In the genomic region with DNA sequence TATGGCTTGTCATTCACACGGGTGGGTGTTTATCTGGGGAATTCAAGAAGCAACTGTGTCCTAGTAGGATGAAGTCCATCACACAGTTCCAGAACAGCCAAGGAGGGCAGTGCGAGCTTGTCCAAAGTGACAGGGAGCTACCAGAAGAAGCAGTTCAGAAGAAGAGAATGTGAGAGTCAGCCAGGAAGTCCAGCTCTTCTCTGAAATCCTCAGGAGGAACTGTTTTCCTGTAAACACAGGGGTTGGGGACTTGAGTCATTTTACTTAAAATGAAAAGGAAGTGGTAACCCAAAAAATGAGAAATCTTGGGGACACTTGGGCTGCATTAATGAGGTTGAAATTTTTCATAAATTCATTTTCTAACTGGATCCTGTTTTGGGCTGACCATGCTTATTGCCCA, we compare ENCODE assay signal across 23 cellular contexts. TPM values are rescaled to one million over a fixed set of nuclear protein-coding genes. Genes with fewer than 3 reads are reported as not detected.
DNase-seq lines count a peak whose midpoint lies in the region; ATAC-seq and TF ChIP-seq lines count a peak whose summit lies in the region.
"Had no signal": no experiment of that assay in that cellular context is flagged by ENCODE, and none has a peak within 500 bp of the region (broad histone marks: within the 10 kb centered on the region; RNA-seq: fewer than 3 reads in every experiment).

No MANE protein-coding gene starts in this region.

- H3K27ac ChIP-seq in HL-60 (replicated peaks), result peak overlapping the region; percentile 45
- peak overlapping the region in 7 of 8 donors; percentile 51 to 86 (median 76) for H3K27ac ChIP-seq in spleen
- H3K27ac ChIP-seq: KMS-11, right atrium auricular region, SK-N-MC, tibial artery had no signal

- H3K27me3 ChIP-seq in HL-60 (ENCODE audit: insufficient read depth, poor library complexity, severe bottlenecking), result no peaks in the 10 kb centered on the region
- H3K27me3 ChIP-seq in spleen (replicated peaks in 1 of 7), result no peaks in the 10 kb centered on the region
- H3K27me3 ChIP-seq: body of pancreas, right atrium auricular region, tibial artery had no signal

- H3K27me3 Mint-ChIP-seq in activated naive CD8-positive, alpha-beta T cell treated with anti-CD3 and anti-CD28 coated beads for 36 hours, result no peaks in the 10 kb centered on the region
- no peaks in the 10 kb centered on the region for H3K27me3 Mint-ChIP-seq in activated naive CD8-positive, alpha-beta T cell treated with anti-CD3 and anti-CD28 coated beads, Interleukin-2, amount 50 U/mL, for 24 hours
- no peaks in the 10 kb centered on the region for H3K27me3 Mint-ChIP-seq in activated T-helper 1 cell treated with anti-CD3 and anti-CD28 coated beads, Interleukin-12 subunit alpha, Interleukin-12 subunit beta, Interleukin-2, Interleukin-4 antibody, amounts not matched to agents 30 ng/mL and 10 ng/mL and 1 ng/mL, durations not matched to agents 14 hours and 24 hours and 36 hours (ENCODE audit: insufficient read depth)

- no peak overlapping the region for H3K4me3 Mint-ChIP-seq in activated naive CD8-positive, alpha-beta T cell treated with anti-CD3 and anti-CD28 coated beads for 36 hours
- H3K4me3 Mint-ChIP-seq in activated naive CD8-positive, alpha-beta T cell treated with anti-CD3 and anti-CD28 coated beads, Interleukin-2, amount 50 U/mL, for 24 hours, result no peak overlapping the region
- H3K4me3 Mint-ChIP-seq in activated T-helper 1 cell treated with anti-CD3 and anti-CD28 coated beads, Interleukin-12 subunit alpha, Interleukin-12 subunit beta, Interleukin-2, Interleukin-4 antibody, amounts not matched to agents 30 ng/mL and 10 ng/mL and 1 ng/mL, durations not matched to agents 14 hours and 24 hours and 36 hours, result peak overlapping the region; percentile 11
- H3K4me3 Mint-ChIP-seq: activated T-cell treated with anti-CD3 and anti-CD28 coated beads, Interleukin-2, amount 50 U/mL, for 4 hours had no signal

- H3K9me3 ChIP-seq in spleen, result peaks cover 0 to 75% (median 46%) of the 10 kb centered on the region in 8 donors
- H3K9me3 ChIP-seq: body of pancreas, mucosa of descending colon, right atrium auricular region, tibial artery had no signal

- no peak for TF ChIP-seq POLR2A in spleen (IDR thresholded peaks at IDR 0.05)

- ATAC-seq in activated naive CD8-positive, alpha-beta T cell treated with anti-CD3 and anti-CD28 coated beads, Interleukin-2, amount 50 U/mL, for 24 hours, result no peak
- no peak for ATAC-seq in HG03045 (IDR thresholded peaks at IDR 0.05; ENCODE audit: unreplicated experiment)
- no peak for ATAC-seq in HG02610 (IDR thresholded peaks at IDR 0.05; ENCODE audit: unreplicated experiment)
- ATAC-seq: activated naive CD4-positive, alpha-beta T cell treated with anti-CD3 and anti-CD28 coated beads, Interleukin-2, amount 50 U/mL, for 72 hours; activated T-cell treated with anti-CD3 and anti-CD28 coated beads, Interleukin-2, amount 50 U/mL, for 4 hours; body of pancreas; mucosa of descending colon had no signal

- peaks cover 4% of the 10 kb centered on the region for H3K4me1 Mint-ChIP-seq in activated naive CD8-positive, alpha-beta T cell treated with anti-CD3 and anti-CD28 coated beads for 36 hours
- H3K4me1 Mint-ChIP-seq in activated naive CD8-positive, alpha-beta T cell treated with anti-CD3 and anti-CD28 coated beads, Interleukin-2, amount 50 U/mL, for 24 hours, result peaks cover 5% of the 10 kb centered on the region
- peaks cover 24% of the 10 kb centered on the region for H3K4me1 Mint-ChIP-seq in activated T-helper 1 cell treated with anti-CD3 and anti-CD28 coated beads, Interleukin-12 subunit alpha, Interleukin-12 subunit beta, Interleukin-2, Interleukin-4 antibody, amounts not matched to agents 30 ng/mL and 10 ng/mL and 1 ng/mL, durations not matched to agents 14 hours and 24 hours and 36 hours (ENCODE audit: low read depth)

- DNase-seq in activated naive CD8-positive, alpha-beta T cell treated with anti-CD3 and anti-CD28 coated beads for 36 hours, result no peak
- DNase-seq in activated naive CD8-positive, alpha-beta T cell treated with anti-CD3 and anti-CD28 coated beads, Interleukin-2, amount 50 U/mL, for 24 hours, result no peak
- peak; percentile 31 to 63 for DNase-seq in HL-60 (ENCODE audit: low read depth in 1 of 2, low spot score in 1 of 2)
- no peak for DNase-seq in activated T-helper 1 cell treated with anti-CD3 and anti-CD28 coated beads, Interleukin-12 subunit alpha, Interleukin-12 subunit beta, Interleukin-2, Interleukin-4 antibody, amounts not matched to agents 30 ng/mL and 10 ng/mL and 1 ng/mL, durations not matched to agents 14 hours and 24 hours and 36 hours (ENCODE audit: low spot score)
- DNase-seq in spleen, result no peak
- no peak for DNase-seq in GOT3 (lab: John Stamatoyannopoulos, UW)
- DNase-seq: activated T-cell treated with anti-CD3 and anti-CD28 coated beads, Interleukin-2, amount 50 U/mL, for 4 hours; body of pancreas; EL; glutamatergic neuron; mucosa of descending colon; NCI-H526; occipital lobe; stimulated activated CD4-positive, alpha-beta T cell treated with anti-CD3 and anti-CD28 coated beads, Interleukin-15, amount 100 ng/mL, for 24 hours; tibial artery had no signal

- H3K4me3 ChIP-seq in HL-60 (replicated peaks; ENCODE audit: insufficient read depth, low read length), result no peak overlapping the region
- peak overlapping the region in 1 of 8 donors; percentile 29 for H3K4me3 ChIP-seq in spleen
- H3K4me3 ChIP-seq: body of pancreas, mucosa of descending colon, right atrium auricular region, SK-N-MC, tibial artery had no signal

- H3K36me3 ChIP-seq in spleen, result peaks cover 0 to 16% (median under 1%) of the 10 kb centered on the region in 6 donors
- H3K36me3 ChIP-seq: right atrium auricular region had no signal

- H3K4me1 ChIP-seq in spleen, result peaks cover 0 to 52% (median 6%) of the 10 kb centered on the region in 6 donors
- H3K4me1 ChIP-seq: right atrium auricular region, tibial artery had no signal

- peaks cover 15% of the 10 kb centered on the region for H3K9me3 Mint-ChIP-seq in activated naive CD8-positive, alpha-beta T cell treated with anti-CD3 and anti-CD28 coated beads for 36 hours
- H3K9me3 Mint-ChIP-seq in activated naive CD8-positive, alpha-beta T cell treated with anti-CD3 and anti-CD28 coated beads, Interleukin-2, amount 50 U/mL, for 24 hours, result peaks cover 24% of the 10 kb centered on the region
- peaks cover 62% of the 10 kb centered on the region for H3K9me3 Mint-ChIP-seq in activated T-helper 1 cell treated with anti-CD3 and anti-CD28 coated beads, Interleukin-12 subunit alpha, Interleukin-12 subunit beta, Interleukin-2, Interleukin-4 antibody, amounts not matched to agents 30 ng/mL and 10 ng/mL and 1 ng/mL, durations not matched to agents 14 hours and 24 hours and 36 hours

- WGBS in spleen, 5 donors, result 30 to 63% (median 44%) methylated on average over 2 of the region's 2 CpGs

- peaks cover 4% of the 10 kb centered on the region for H3K36me3 Mint-ChIP-seq in activated naive CD8-positive, alpha-beta T cell treated with anti-CD3 and anti-CD28 coated beads for 36 hours
- peaks cover 10% of the 10 kb centered on the region for H3K36me3 Mint-ChIP-seq in activated naive CD8-positive, alpha-beta T cell treated with anti-CD3 and anti-CD28 coated beads, Interleukin-2, amount 50 U/mL, for 24 hours (ENCODE audit: low read depth)
- H3K36me3 Mint-ChIP-seq in activated T-helper 1 cell treated with anti-CD3 and anti-CD28 coated beads, Interleukin-12 subunit alpha, Interleukin-12 subunit beta, Interleukin-2, Interleukin-4 antibody, amounts not matched to agents 30 ng/mL and 10 ng/mL and 1 ng/mL, durations not matched to agents 14 hours and 24 hours and 36 hours (ENCODE audit: low read depth), result peaks cover 44% of the 10 kb centered on the region

- TF ChIP-seq CTCF in HL-60 (IDR thresholded peaks at IDR 0.05; ENCODE audit: insufficient read depth, low read length) (no peak), spleen (IDR thresholded peaks at IDR 0.05 in 8 of 11, conservative IDR thresholded peaks at IDR 0.05 in 3 of 11) (peak in 1 of 11 experiments; percentile 13)

- H3K27ac Mint-ChIP-seq in activated naive CD8-positive, alpha-beta T cell treated with anti-CD3 and anti-CD28 coated beads for 36 hours, result peak overlapping the region; percentile 43
- H3K27ac Mint-ChIP-seq in activated naive CD8-positive, alpha-beta T cell treated with anti-CD3 and anti-CD28 coated beads, Interleukin-2, amount 50 U/mL, for 24 hours, result no peak overlapping the region
- peak overlapping the region; percentile 82 for H3K27ac Mint-ChIP-seq in activated T-helper 1 cell treated with anti-CD3 and anti-CD28 coated beads, Interleukin-12 subunit alpha, Interleukin-12 subunit beta, Interleukin-2, Interleukin-4 antibody, amounts not matched to agents 30 ng/mL and 10 ng/mL and 1 ng/mL, durations not matched to agents 14 hours and 24 hours and 36 hours
- H3K27ac Mint-ChIP-seq: activated naive CD4-positive, alpha-beta T cell treated with anti-CD3 and anti-CD28 coated beads, Interleukin-2, amount 50 U/mL, for 72 hours had no signal

- intact Hi-C loops in activated T-helper 1 cell treated with anti-CD3 and anti-CD28 coated beads, Interleukin-12 subunit alpha, Interleukin-12 subunit beta, Interleukin-2, Interleukin-4 antibody, amounts not matched to agents 30 ng/mL and 10 ng/mL and 1 ng/mL, durations not matched to agents 14 hours and 24 hours and 36 hours (cut with micrococcal nuclease), result loop anchor here (1.0 kb wide), 1 partner anchor 13 kb away; a partner anchor contains a TSS
- intact Hi-C loops in spleen (cut with DNase I; ENCODE audit: low total_unique reads), result no loop called here

RNA-seq across cellular contexts. Expression of a gene that starts 8.2 kb away (rescaled TPM):
- under 1 TPM; 0.26 to 0.29 TPM for total RNA-seq in activated naive CD8-positive, alpha-beta T cell treated with anti-CD3 and anti-CD28 coated beads for 36 hours
- total RNA-seq in activated T-helper 1 cell treated with anti-CD3 and anti-CD28 coated beads, Interleukin-12 subunit alpha, Interleukin-12 subunit beta, Interleukin-2, Interleukin-4 antibody, amounts not matched to agents 30 ng/mL and 10 ng/mL and 1 ng/mL, durations not matched to agents 14 hours and 24 hours and 36 hours, result not detected in 2 replicates
- total RNA-seq in spleen, result 10 to 100 TPM; 29.6 to 70.1 (median 42.0) TPM
- 10 to 100 TPM; 46.2 to 81.4 (median 68.1) TPM for polyA plus RNA-seq in spleen
- total RNA-seq: fibroblast of lung, HT-29 had no signal
- polyA plus RNA-seq: fibroblast of lung had no signal

RNA-seq across cellular contexts. Expression of a gene that starts 13.6 kb away (rescaled TPM):
- total RNA-seq in activated naive CD8-positive, alpha-beta T cell treated with anti-CD3 and anti-CD28 coated beads for 36 hours, result 1 to 10 TPM; 1.6 to 2.4 TPM
- total RNA-seq in activated T-helper 1 cell treated with anti-CD3 and anti-CD28 coated beads, Interleukin-12 subunit alpha, Interleukin-12 subunit beta, Interleukin-2, Interleukin-4 antibody, amounts not matched to agents 30 ng/mL and 10 ng/mL and 1 ng/mL, durations not matched to agents 14 hours and 24 hours and 36 hours, result 1.9 and 2.7 TPM in 2 replicates
- total RNA-seq in spleen, result 100 to 1,000 TPM in 5 of 7 donors, 10 to 100 TPM in 2; 84.9 to 190 (median 119) TPM
- 10 to 100 TPM in 2 of 3 donors, 1 to 10 TPM in 1; 7.6 to 10.8 (median 10.5) TPM for polyA plus RNA-seq in spleen
- total RNA-seq: HT-29 had no signal

Comparison
In these comparisons a context has a peak if more than half of its experiments do, and no peak if none do; other contexts are left out.
1. DNase-seq: peak in HL-60 (2 of 2); none in activated naive CD8-positive, alpha-beta T cell treated with anti-CD3 and anti-CD28 coated beads for 36 hours (single experiment), activated naive CD8-positive, alpha-beta T cell treated with anti-CD3 and anti-CD28 coated beads, Interleukin-2, amount 50 U/mL, for 24 hours (single experiment), activated T-helper 1 cell treated with anti-CD3 and anti-CD28 coated beads, Interleukin-12 subunit alpha, Interleukin-12 subunit beta, Interleukin-2, Interleukin-4 antibody, amounts not matched to agents 30 ng/mL and 10 ng/mL and 1 ng/mL, durations not matched to agents 14 hours and 24 hours and 36 hours (single experiment), spleen (single experiment) and GOT3 (single experiment).
2. RNA of a gene that starts 8.2 kb away (total RNA-seq): 29.6 to 70.1 TPM in spleen; 0.26 to 0.29 TPM in activated naive CD8-positive, alpha-beta T cell treated with anti-CD3 and anti-CD28 coated beads for 36 hours and not detected in activated T-helper 1 cell treated with anti-CD3 and anti-CD28 coated beads, Interleukin-12 subunit alpha, Interleukin-12 subunit beta, Interleukin-2, Interleukin-4 antibody, amounts not matched to agents 30 ng/mL and 10 ng/mL and 1 ng/mL, durations not matched to agents 14 hours and 24 hours and 36 hours; every median in the first group is over 10 times any median in the second.
3. RNA of a gene that starts 13.6 kb away (total RNA-seq): 84.9 to 190 TPM in spleen; 1.6 to 2.4 TPM in activated naive CD8-positive, alpha-beta T cell treated with anti-CD3 and anti-CD28 coated beads for 36 hours and 1.9 to 2.7 TPM in activated T-helper 1 cell treated with anti-CD3 and anti-CD28 coated beads, Interleukin-12 subunit alpha, Interleukin-12 subunit beta, Interleukin-2, Interleukin-4 antibody, amounts not matched to agents 30 ng/mL and 10 ng/mL and 1 ng/mL, durations not matched to agents 14 hours and 24 hours and 36 hours; every median in the first group is over 10 times any median in the second.